In the genomic region with DNA sequence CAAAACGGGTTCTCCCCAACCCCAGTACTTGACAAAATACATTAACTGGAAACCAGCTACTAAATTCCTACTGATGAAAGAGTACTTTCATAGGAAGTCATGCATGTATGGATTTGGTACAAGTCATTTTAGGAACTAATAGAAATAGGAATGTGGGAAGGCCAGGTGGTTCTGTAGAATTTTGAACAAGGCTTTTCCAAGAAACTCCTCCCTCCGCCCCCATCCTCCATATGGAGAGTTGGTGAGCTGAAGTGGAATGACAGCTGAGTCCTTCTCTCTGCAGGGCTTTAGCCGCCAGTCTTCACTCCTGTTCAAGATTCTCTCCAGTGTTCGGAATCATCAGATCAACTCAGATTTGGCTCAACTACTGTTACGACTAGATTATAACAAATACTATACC, we compare ENCODE assay signal across 12 cellular contexts.
"Had no signal": no experiment of that assay in that cellular context is flagged by ENCODE, and none has a peak within 500 bp of the region (broad histone marks: within the 10 kb centered on the region; RNA-seq: fewer than 3 reads in every experiment).

No MANE protein-coding gene starts in this region.

- H3K4me1 ChIP-seq: esophagus squamous epithelium, psoas muscle, tibial artery, uterus had no signal

- H3K27ac ChIP-seq: esophagus squamous epithelium, psoas muscle, tibial artery, uterus had no signal

- ATAC-seq: activated CD4-positive, CD25-positive, alpha-beta regulatory T cell treated with anti-CD3 and anti-CD28 coated beads, Interleukin-2, amount 50 U/mL, for 24 hours; psoas muscle; sciatic nerve had no signal

- H3K4me3 ChIP-seq: esophagus squamous epithelium, psoas muscle, tibial artery, uterus had no signal

- H3K4me3 Mint-ChIP-seq: neural crest cell had no signal

- DNase-seq: activated CD4-positive, alpha-beta T cell treated with anti-CD3 and anti-CD28 coated beads, Interleukin-2, amount 50 U/mL, for 4 hours; activated naive CD4-positive, alpha-beta T cell treated with anti-CD3 and anti-CD28 coated beads, Interleukin-2, amount 50 U/mL, for 16 hours; activated T-cell treated with anti-CD3 and anti-CD28 coated beads for 4 hours; amniotic stem cell; esophagus squamous epithelium; mesendoderm; psoas muscle; tibial artery; uterus had no signal

- H3K9me3 ChIP-seq: esophagus squamous epithelium, psoas muscle, tibial artery, uterus had no signal

- H3K9me3 Mint-ChIP-seq: neural crest cell had no signal

- H3K27me3 ChIP-seq: esophagus squamous epithelium, tibial artery, uterus had no signal

- H3K36me3 ChIP-seq: uterus had no signal

- H3K4me1 Mint-ChIP-seq: neural crest cell had no signal
